In genomic region chr2:86375623-86376022, GRCh38 we compare ENCODE assay signal across 28 cellular contexts.
"Had no signal": no experiment of that assay in that cellular context is flagged by ENCODE, and none has a peak within 500 bp of the region (broad histone marks: within the 10 kb centered on the region; RNA-seq: fewer than 3 reads in every experiment).

No MANE protein-coding gene starts in this region.

- H3K36me3 ChIP-seq: colonic mucosa, esophagus squamous epithelium, gastrocnemius medialis, heart right ventricle, left lung, lower lobe of right lung had no signal

- H3K4me3 ChIP-seq: colonic mucosa, esophagus squamous epithelium, gastrocnemius medialis, heart right ventricle, left lung, lower lobe of right lung, mucosa of descending colon had no signal

- H3K27me3 ChIP-seq: colonic mucosa, esophagus squamous epithelium, gastrocnemius medialis, heart right ventricle, left lung had no signal

- H3K4me3 Mint-ChIP-seq: dendritic cell treated with granulocyte-macrophage colony-stimulating factor and Interleukin-4, amounts not matched to agents 40 ng/mL and 50 ng/mL, for 4 days; effector memory CD8-positive, alpha-beta T cell; endodermal cell; mesothelial cell of epicardium; naive B cell had no signal

- DNase-seq: colonic mucosa; cortex of kidney; effector CD8-positive, alpha-beta T cell; effector memory CD8-positive, alpha-beta T cell; endodermal cell; erythroblast; esophagus squamous epithelium; foreskin fibroblast; foreskin melanocyte; gastrocnemius medialis; glutamatergic neuron; head of caudate nucleus; heart right ventricle; hippocampal formation; left cardiac atrium; left lung; left ventricle myocardium superior; lower lobe of right lung; mesenchymal stem cell; mucosa of descending colon; naive B cell had no signal

- H3K27ac Mint-ChIP-seq: dendritic cell treated with granulocyte-macrophage colony-stimulating factor and Interleukin-4, amounts not matched to agents 40 ng/mL and 50 ng/mL, for 4 days; effector memory CD8-positive, alpha-beta T cell; endodermal cell; mesothelial cell of epicardium had no signal

- H3K36me3 Mint-ChIP-seq: mesothelial cell of epicardium had no signal

- H3K4me1 ChIP-seq: colonic mucosa, gastrocnemius medialis, left lung, lower lobe of right lung had no signal

- H3K9me3 ChIP-seq: colonic mucosa, esophagus squamous epithelium, gastrocnemius medialis, left lung, mucosa of descending colon had no signal

- ATAC-seq: effector memory CD8-positive, alpha-beta T cell; esophagus mucosa; gastrocnemius medialis; heart right ventricle; left cardiac atrium; left lung; left ventricle myocardium superior; lower lobe of right lung; mucosa of descending colon had no signal

- H3K27ac ChIP-seq: colonic mucosa, epithelial cell of prostate, esophagus squamous epithelium, gastrocnemius medialis, heart right ventricle, left lung, lower lobe of right lung had no signal

- H3K4me1 Mint-ChIP-seq: endodermal cell had no signal

- FAIRE-seq: endometrium, islet of Langerhans, keratinocyte had no signal
